8 cellular contexts compared by ENCODE assay signal in the genomic region with DNA sequence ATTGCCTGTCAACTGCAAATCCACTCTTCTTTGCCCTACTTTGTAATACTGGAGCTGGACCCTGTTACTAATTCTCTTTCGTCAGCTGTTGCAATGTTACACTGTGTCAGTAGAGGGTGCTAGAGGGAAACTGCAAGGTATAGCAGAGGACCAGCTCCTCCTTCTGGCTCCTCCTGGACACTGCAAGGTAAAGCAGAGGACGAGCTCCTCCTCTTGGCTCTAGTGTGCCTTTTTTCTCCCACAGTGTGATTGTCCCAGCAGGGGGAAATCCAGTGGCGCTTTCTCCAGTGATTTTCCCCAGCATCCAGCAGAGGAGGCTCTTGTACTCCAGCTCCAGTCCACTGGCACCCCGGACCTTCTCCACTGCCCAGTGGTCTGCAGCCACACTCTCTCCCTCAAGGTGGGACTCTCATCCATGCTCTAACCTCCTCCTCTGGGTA.
DNase-seq lines count a peak whose midpoint lies in the region; ATAC-seq, FAIRE-seq and TF ChIP-seq lines count a peak whose summit lies in the region.

No MANE protein-coding gene starts in this region.

- H4K91ac ChIP-seq in neuronal stem cell (ENCODE audit: low read depth, low read length, poor library complexity), result no peak overlapping the region

- DNase-seq in ELR (ENCODE audit: low read depth) (peak; percentile 88), H4 (ENCODE audit: low spot score) (peak; percentile 86), RCC 7860 (ENCODE audit: low spot score) (peak; percentile 81), fibroblast of pulmonary artery (ENCODE audit: low read depth) (peak; percentile 93), neuronal stem cell (ENCODE audit: low spot score) (peak; percentile 77), superior temporal gyrus (ENCODE audit: extremely low spot score) (peak; percentile 91)
- DNase-seq in activated T-cell treated with anti-CD3 and anti-CD28 coated beads, Interleukin-2, amount 50 U/mL, for 4 hours, result peak; percentile 78

- H3K36me3 Mint-ChIP-seq in activated T-cell treated with anti-CD3 and anti-CD28 coated beads, Interleukin-2, amount 50 U/mL, for 4 hours (ENCODE audit: insufficient read depth), result no peaks in the 10 kb centered on the region

- H3K9me3 ChIP-seq in neuronal stem cell (replicated peaks in 1 of 2; ENCODE audit: control insufficient read depth in 2 of 2, insufficient read depth in 1 of 2, low read depth in 1 of 2, low read length in 2 of 2), result no peaks in the 10 kb centered on the region

- peak; percentile 79 to 81 for ATAC-seq in activated T-cell treated with anti-CD3 and anti-CD28 coated beads, Interleukin-2, amount 50 U/mL, for 4 hours

- no peak overlapping the region for H3K27ac ChIP-seq in neuronal stem cell (replicated peaks; ENCODE audit: low read length)

- H3K4me3 Mint-ChIP-seq in activated T-cell treated with anti-CD3 and anti-CD28 coated beads, Interleukin-2, amount 50 U/mL, for 4 hours, result no peak overlapping the region

- H3K4me1 ChIP-seq in neuronal stem cell (ENCODE audit: control insufficient read depth in 2 of 2, insufficient read depth in 1 of 2, low read depth in 1 of 2, low read length in 2 of 2), result no peaks in the 10 kb centered on the region

- TF ChIP-seq CTCF in LNCAP (IDR thresholded peaks at IDR 0.05), result peak; percentile 99
- no peak for TF ChIP-seq CTCF in fibroblast of pulmonary artery (IDR thresholded peaks at IDR 0.05; ENCODE audit: low read length, missing control alignments)

- no peak overlapping the region for H3K14ac ChIP-seq in neuronal stem cell (ENCODE audit: low read length)

- no peak overlapping the region for H2AK5ac ChIP-seq in neuronal stem cell (ENCODE audit: low read depth, low read length)

- H2BK5ac ChIP-seq in neuronal stem cell (ENCODE audit: low read length), result no peak overlapping the region

- H3K79me1 ChIP-seq in neuronal stem cell (ENCODE audit: low read depth, low read length), result no peaks in the 10 kb centered on the region

- H3K9ac ChIP-seq in neuronal stem cell (ENCODE audit: low read depth, low read length, poor library complexity), result no peak overlapping the region

- H4K8ac ChIP-seq in neuronal stem cell (ENCODE audit: low read depth, low read length), result no peak overlapping the region

- no peak overlapping the region for H2BK12ac ChIP-seq in neuronal stem cell (ENCODE audit: low read length)

- H3K9me3 Mint-ChIP-seq in activated T-cell treated with anti-CD3 and anti-CD28 coated beads, Interleukin-2, amount 50 U/mL, for 4 hours, result no peaks in the 10 kb centered on the region

- H3K23ac ChIP-seq in neuronal stem cell (ENCODE audit: low read depth, low read length, poor library complexity), result no peak overlapping the region

- no CpG with 5 or more reads among the region's 4 CpGs for WGBS in neuronal stem cell (ENCODE audit: extremely low coverage in 2 of 2, insufficient read length in 2 of 2, insufficient replicate concordance in 1 of 2), 2 donors

- H3K27me3 ChIP-seq in neuronal stem cell (ENCODE audit: control insufficient read depth in 3 of 3, insufficient read depth in 3 of 3, low read depth in 1 of 3, low read length in 3 of 3), result no peaks in the 10 kb centered on the region

- H2BK120ac ChIP-seq in neuronal stem cell (ENCODE audit: low read depth, low read length), result no peak overlapping the region

- H2BK15ac ChIP-seq in neuronal stem cell (ENCODE audit: low read length), result no peak overlapping the region

- no peak overlapping the region for H3K18ac ChIP-seq in neuronal stem cell (ENCODE audit: low read length)

- H3K4me3 ChIP-seq in fibroblast of pulmonary artery (replicated peaks; ENCODE audit: low read depth, low read length) (no peak overlapping the region), neuronal stem cell (ENCODE audit: low read length in 2 of 2) (no peak overlapping the region)

- no peak overlapping the region for H3K4ac ChIP-seq in neuronal stem cell (ENCODE audit: low read length)

- no peaks in the 10 kb centered on the region for H3K36me3 ChIP-seq in neuronal stem cell (replicated peaks in 1 of 2; ENCODE audit: control insufficient read depth in 2 of 2, insufficient read depth in 2 of 2, low read length in 2 of 2)

- peak; percentile 74 for FAIRE-seq in RCC 7860 (lab: Jason Lieb, UNC)

- no peak overlapping the region for H3K4me2 ChIP-seq in neuronal stem cell (ENCODE audit: insufficient read depth, low read length, poor library complexity, severe bottlenecking)

- no peaks in the 10 kb centered on the region for H3K27me3 Mint-ChIP-seq in activated T-cell treated with anti-CD3 and anti-CD28 coated beads, Interleukin-2, amount 50 U/mL, for 4 hours (ENCODE audit: low read depth)

- no peak overlapping the region for H2AFZ ChIP-seq in neuronal stem cell (ENCODE audit: low read length)

- H3K4me1 Mint-ChIP-seq in activated T-cell treated with anti-CD3 and anti-CD28 coated beads, Interleukin-2, amount 50 U/mL, for 4 hours (ENCODE audit: low read depth), result no peaks in the 10 kb centered on the region
